In the genomic region with DNA sequence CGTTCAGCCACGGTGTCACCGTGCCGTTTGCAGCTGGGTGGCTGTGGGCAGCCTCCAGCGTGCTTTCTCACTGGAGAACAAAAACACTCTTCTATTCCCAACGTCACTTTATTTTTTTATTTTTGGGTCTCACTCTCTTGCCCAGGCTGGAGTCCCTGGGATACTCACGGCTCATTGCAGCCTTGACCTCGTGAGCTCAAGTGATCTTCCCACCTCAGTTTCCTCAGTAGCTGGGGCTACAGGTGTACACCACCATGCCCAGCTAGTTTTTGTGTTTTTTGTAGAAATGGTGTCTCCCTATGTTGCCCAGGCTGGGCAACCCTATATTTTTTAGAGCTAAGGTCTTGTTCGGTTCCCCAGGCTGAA, we compare ENCODE assay signal across 18 cellular contexts. TPM values are rescaled to one million over a fixed set of nuclear protein-coding genes. Genes with fewer than 3 reads are reported as not detected.
DNase-seq lines count a peak whose midpoint lies in the region; ATAC-seq, FAIRE-seq and TF ChIP-seq lines count a peak whose summit lies in the region.
"Had no signal": no experiment of that assay in that cellular context is flagged by ENCODE, and none has a peak within 500 bp of the region (broad histone marks: within the 10 kb centered on the region; RNA-seq: fewer than 3 reads in every experiment).

No MANE protein-coding gene starts in this region.

- H3K4me2 ChIP-seq in HCT116 (ENCODE audit: low read length) = peak overlapping the region; percentile 100
- H3K4me2 ChIP-seq: SK-N-SH had no signal

- no peaks in the 10 kb centered on the region for H4K20me1 ChIP-seq in HCT116 (ENCODE audit: insufficient read depth)

- no peak overlapping the region for H2AFZ ChIP-seq in HCT116 (ENCODE audit: low read depth, low read length, poor library complexity, severe bottlenecking)

- TF ChIP-seq POLR2A in HCT116 (IDR thresholded peaks at IDR 0.05; ENCODE audit: borderline replicate concordance, extremely low read depth, insufficient read depth, insufficient read length) = peak; percentile 42

- POLR2A ChIA-PET in activated CD4-positive, alpha-beta T cell treated with anti-CD3 and anti-CD28 coated beads for 36 hours (lab: Charles Lee) = interaction anchor here (0.9 kb wide), 1 partner anchor 83 kb away, joined by 3 read pairs; a partner anchor contains a TSS
- POLR2A ChIA-PET in HCT116 (lab: Charles Lee) = no interaction called here

- TF ChIP-seq CTCF in HCT116 (IDR thresholded peaks at IDR 0.05 in 2 of 3, conservative IDR thresholded peaks at IDR 0.05 in 1 of 3; ENCODE audit: borderline replicate concordance in 1 of 3, insufficient read depth in 1 of 3, low read depth in 2 of 3, low read length in 2 of 3) (no peak), nephron (IDR thresholded peaks at IDR 0.05; ENCODE audit: unreplicated experiment in 3 of 3) (no peak)

- no peak for DNase-seq in activated CD4-positive, alpha-beta T cell treated with anti-CD3 and anti-CD28 coated beads for 36 hours
- no peak for DNase-seq in activated CD4-positive, alpha-beta T cell treated with anti-CD3 and anti-CD28 coated beads for 48 hours
- no peak for DNase-seq in HCT116 (ENCODE audit: low read depth, low spot score)
- no peak for DNase-seq in activated naive CD8-positive, alpha-beta T cell treated with anti-CD3 and anti-CD28 coated beads for 36 hours
- DNase-seq in middle frontal gyrus (ENCODE audit: extremely low spot score, low spot score) = no peak
- no peak for DNase-seq in effector memory CD4-positive, alpha-beta T cell
- no peak for DNase-seq in HTR-8/SVneo (ENCODE audit: insufficient read length, low spot score)
- DNase-seq: activated CD8-positive, alpha-beta memory T cell treated with anti-CD3 and anti-CD28 coated beads, Interleukin-2, amount 50 U/mL, for 48 hours; body of pancreas; Calu3; GF-D8; hippocampal formation; left cardiac atrium; NCI-H1694 treated with DMSO at 0.1 percent for 48 hours; NCI-H524; SK-N-SH had no signal

- H3K27me3 Mint-ChIP-seq in activated CD4-positive, alpha-beta T cell treated with anti-CD3 and anti-CD28 coated beads for 36 hours = peaks cover 6% of the 10 kb centered on the region
- H3K27me3 Mint-ChIP-seq in activated naive CD8-positive, alpha-beta T cell treated with anti-CD3 and anti-CD28 coated beads for 36 hours = peaks cover 6% of the 10 kb centered on the region
- H3K27me3 Mint-ChIP-seq in nephron (ENCODE audit: low read depth) = peaks cover 6% of the 10 kb centered on the region

- CTCF ChIA-PET in activated CD4-positive, alpha-beta T cell treated with anti-CD3 and anti-CD28 coated beads for 36 hours (lab: Charles Lee) = interaction anchor here (0.9 to 1.6 kb wide), 2 partner anchors 27 to 85 kb away, joined by 4 to 5 read pairs; no protein-coding TSS in a partner anchor
- CTCF ChIA-PET in HCT116 (lab: Charles Lee) = no interaction called here

- no peak for FAIRE-seq in HTR-8/SVneo (lab: Jason Lieb, UNC)
- FAIRE-seq: A204.1 had no signal

- peaks cover 8 to 12% of the 10 kb centered on the region in 2 experiments for H3K4me1 ChIP-seq in HCT116 (ENCODE audit: control insufficient read depth in 1 of 2, insufficient read depth in 2 of 2, low read length in 2 of 2)
- peaks cover 9% of the 10 kb centered on the region for H3K4me1 ChIP-seq in effector memory CD4-positive, alpha-beta T cell (ENCODE audit: control insufficient read depth, insufficient read depth, low read length, poor library complexity, severe bottlenecking)

- peak overlapping the region; percentile 65 for H3K27ac Mint-ChIP-seq in activated CD4-positive, alpha-beta T cell treated with anti-CD3 and anti-CD28 coated beads for 36 hours
- peak overlapping the region; percentile 34 for H3K27ac Mint-ChIP-seq in activated naive CD8-positive, alpha-beta T cell treated with anti-CD3 and anti-CD28 coated beads for 36 hours
- H3K27ac Mint-ChIP-seq in nephron = peak overlapping the region; percentile 64 to 80 (median 79)

- no peaks in the 10 kb centered on the region for H3K27me3 ChIP-seq in HCT116 (ENCODE audit: insufficient read depth, low read length)
- H3K27me3 ChIP-seq in effector memory CD4-positive, alpha-beta T cell (replicated peaks; ENCODE audit: control insufficient read depth, insufficient read depth, low read length, poor library complexity, severe bottlenecking) = peaks cover 8% of the 10 kb centered on the region
- H3K27me3 ChIP-seq: body of pancreas had no signal

- TF ChIP-seq RAD21 in HCT116 (IDR thresholded peaks at IDR 0.05; ENCODE audit: low read depth) = no peak

- H3K27ac ChIP-seq in HCT116 (ENCODE audit: low read depth, low read length) = peak overlapping the region; percentile 98; the same call in 1 of the 2 replicates
- no peak overlapping the region for H3K27ac ChIP-seq in effector memory CD4-positive, alpha-beta T cell (ENCODE audit: insufficient read depth, low read length, poor library complexity, severe bottlenecking)
- H3K27ac ChIP-seq: body of pancreas had no signal

- no TSS peak for BruUV-seq in HCT116 (replicated peaks; lab: Mats Ljungman, UMichigan)

- H3K36me3 Mint-ChIP-seq in activated CD4-positive, alpha-beta T cell treated with anti-CD3 and anti-CD28 coated beads for 36 hours (ENCODE audit: low read depth) = peaks cover 5% of the 10 kb centered on the region
- peaks cover 3% of the 10 kb centered on the region for H3K36me3 Mint-ChIP-seq in activated naive CD8-positive, alpha-beta T cell treated with anti-CD3 and anti-CD28 coated beads for 36 hours
- H3K36me3 Mint-ChIP-seq in nephron (ENCODE audit: low read depth) = no peaks in the 10 kb centered on the region

- RAD21 ChIA-PET in HCT116 (lab: Charles Lee; ENCODE audit: low non-redundant PET in 1 of 2, low total read pairs in 2 of 2, uncharacterized antibody in 2 of 2, unreplicated experiment in 2 of 2) = no interaction called here

- no peak for ATAC-seq in activated CD4-positive, alpha-beta T cell treated with anti-CD3 and anti-CD28 coated beads for 36 hours
- ATAC-seq in HCT116 = no peak
- ATAC-seq: body of pancreas had no signal

- peaks cover 7% of the 10 kb centered on the region for H3K4me1 Mint-ChIP-seq in activated CD4-positive, alpha-beta T cell treated with anti-CD3 and anti-CD28 coated beads for 36 hours
- peaks cover 9% of the 10 kb centered on the region for H3K4me1 Mint-ChIP-seq in activated naive CD8-positive, alpha-beta T cell treated with anti-CD3 and anti-CD28 coated beads for 36 hours
- H3K4me1 Mint-ChIP-seq in nephron = peaks cover 6% of the 10 kb centered on the region

- H3K79me2 ChIP-seq in HCT116 (ENCODE audit: insufficient read depth, low read length) = peaks cover 10% of the 10 kb centered on the region; the same call in 1 of the 2 replicates

- H3K9me3 ChIP-seq in HCT116 (ENCODE audit: control insufficient read depth in 1 of 2, insufficient read depth in 1 of 2, low read depth in 1 of 2, low read length in 2 of 2) = no peaks in the 10 kb centered on the region
- H3K9me3 ChIP-seq in effector memory CD4-positive, alpha-beta T cell (ENCODE audit: control insufficient read depth, low read length) = no peaks in the 10 kb centered on the region
- H3K9me3 ChIP-seq: body of pancreas, SK-N-SH had no signal

- no peaks in the 10 kb centered on the region for H3K9me2 ChIP-seq in HCT116 (ENCODE audit: insufficient read depth)
- H3K9me2 ChIP-seq: SK-N-SH had no signal

- no peaks in the 10 kb centered on the region for H3K9me3 Mint-ChIP-seq in activated CD4-positive, alpha-beta T cell treated with anti-CD3 and anti-CD28 coated beads for 36 hours (ENCODE audit: low read depth)
- no peaks in the 10 kb centered on the region for H3K9me3 Mint-ChIP-seq in activated naive CD8-positive, alpha-beta T cell treated with anti-CD3 and anti-CD28 coated beads for 36 hours
- H3K9me3 Mint-ChIP-seq in nephron = no peaks in the 10 kb centered on the region

- H3K36me3 ChIP-seq in HCT116 (ENCODE audit: control insufficient read depth in 1 of 2, insufficient read depth in 2 of 2, low read length in 2 of 2) = no peaks in the 10 kb centered on the region; a peak in 1 of 4 replicates
- H3K36me3 ChIP-seq in effector memory CD4-positive, alpha-beta T cell (ENCODE audit: control insufficient read depth, insufficient read depth, low read length) = no peaks in the 10 kb centered on the region

- peak overlapping the region; percentile 59 to 90; a peak in 3 of 4 replicates for H3K4me3 ChIP-seq in HCT116 (replicated peaks in 1 of 2; ENCODE audit: low read depth in 1 of 2, low read length in 2 of 2)
- no peak overlapping the region for H3K4me3 ChIP-seq in effector memory CD4-positive, alpha-beta T cell (ENCODE audit: insufficient read depth, low read depth, low read length, poor library complexity, severe bottlenecking)
- H3K4me3 ChIP-seq: body of pancreas had no signal

- peak overlapping the region; percentile 74 for H3K4me3 Mint-ChIP-seq in activated CD4-positive, alpha-beta T cell treated with anti-CD3 and anti-CD28 coated beads for 36 hours
- peak overlapping the region; percentile 80 for H3K4me3 Mint-ChIP-seq in activated naive CD8-positive, alpha-beta T cell treated with anti-CD3 and anti-CD28 coated beads for 36 hours
- H3K4me3 Mint-ChIP-seq in nephron = peak overlapping the region; percentile 82 to 92 (median 89)

- H3K9ac ChIP-seq in HCT116 (ENCODE audit: low read length) = 0 out of 2 replicates have a peak overlapping the region, but pooled peaks have one; percentile 93
- H3K9ac ChIP-seq: SK-N-SH had no signal

- intact Hi-C loops in activated CD4-positive, alpha-beta T cell treated with anti-CD3 and anti-CD28 coated beads for 36 hours (cut with DNase I, micrococcal nuclease) = no loop called here
- intact Hi-C loops in HCT116 (cut with micrococcal nuclease) = no loop called here

TF ChIP-seq in HCT116, 20 proteins besides CTCF, POLR2A, EP300 and RAD21:
- TF ChIP-seq POLR2AphosphoS5 (IDR thresholded peaks at IDR 0.05; ENCODE audit: low read depth, low read length) (peak; percentile 28; the same call in 1 of the 2 replicates), SIN3A (IDR thresholded peaks at IDR 0.05; ENCODE audit: low read depth) (no peak)

RNA-seq across cellular contexts. Expression of a gene that starts 34.4 kb away (rescaled TPM):
- total RNA-seq in activated CD4-positive, alpha-beta T cell treated with anti-CD3 and anti-CD28 coated beads for 36 hours = 10 to 100 TPM; 70.0 to 76.4 TPM
- total RNA-seq in HCT116 (2021; ENCODE audit: unreplicated experiment) = 57.8 TPM
- polyA plus RNA-seq in HCT116 (2012) = 23.9 and 24.1 TPM in 2 replicates
- 10 to 100 TPM; 84.3 to 86.8 TPM for total RNA-seq in activated naive CD8-positive, alpha-beta T cell treated with anti-CD3 and anti-CD28 coated beads for 36 hours
